In the genomic region with DNA sequence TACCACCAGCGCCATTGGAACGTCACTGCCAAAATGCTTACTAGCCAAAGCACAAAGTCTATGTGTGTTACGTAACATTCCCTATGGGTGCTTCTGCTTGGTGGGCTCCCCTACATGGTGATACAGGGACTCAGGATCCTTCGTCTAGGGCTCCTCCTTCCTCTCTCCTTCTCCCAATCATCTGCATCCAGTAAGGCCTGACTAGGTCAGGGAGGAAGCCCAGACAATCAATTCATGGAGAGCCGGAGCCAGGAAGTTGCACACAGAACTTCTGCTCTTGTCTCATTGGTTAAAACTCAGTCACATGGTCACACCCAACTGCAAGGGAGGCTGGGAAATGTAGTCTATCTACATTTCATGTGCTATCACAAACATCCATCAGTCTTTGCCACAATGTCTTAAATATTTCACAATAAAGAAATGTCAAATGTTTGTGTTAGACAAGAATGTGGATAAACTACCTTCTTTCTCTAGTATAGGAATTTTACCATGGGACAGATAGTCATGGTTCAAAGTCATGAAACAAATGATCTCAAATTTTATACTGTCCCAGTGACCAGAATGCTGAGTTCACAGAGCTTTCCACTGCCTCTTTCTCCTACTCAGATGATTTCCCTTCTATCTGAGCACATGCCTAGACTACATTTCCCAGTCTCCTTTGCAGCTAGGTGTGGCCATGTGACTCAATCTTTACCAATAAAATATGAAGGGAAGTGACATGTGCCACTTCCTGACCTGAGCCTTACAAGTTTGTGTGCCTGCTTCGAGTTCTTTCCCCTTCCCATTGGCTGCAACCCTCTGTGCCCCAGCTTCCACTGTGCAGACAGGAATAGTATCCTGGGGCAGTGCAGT, we compare ENCODE assay signal across 8 cellular contexts. TPM values are rescaled to one million over a fixed set of nuclear protein-coding genes. Genes with fewer than 3 reads are reported as not detected.
DNase-seq lines count a peak whose midpoint lies in the region; ATAC-seq, FAIRE-seq and TF ChIP-seq lines count a peak whose summit lies in the region.

No MANE protein-coding gene starts in this region.

- H3K27me3 ChIP-seq in osteoblast (ENCODE audit: insufficient read depth, low read length): no peaks in the 10 kb centered on the region

- H3K4me2 ChIP-seq in osteoblast (ENCODE audit: insufficient read depth, low read length): peak overlapping the region; percentile 8

- no peaks in the 10 kb centered on the region for H4K20me1 ChIP-seq in osteoblast (ENCODE audit: insufficient read depth, low read length)

- peaks cover 34% of the 10 kb centered on the region for H3K4me1 ChIP-seq in osteoblast (ENCODE audit: insufficient read depth, low read length)

- peak overlapping the region; percentile 43 for H3K27ac Mint-ChIP-seq in activated CD8-positive, alpha-beta T cell treated with anti-CD3 and anti-CD28 coated beads for 36 hours

- peak overlapping the region; percentile 51 for H3K4me3 Mint-ChIP-seq in activated CD8-positive, alpha-beta T cell treated with anti-CD3 and anti-CD28 coated beads for 36 hours

- no peaks in the 10 kb centered on the region for H3K36me3 Mint-ChIP-seq in activated CD8-positive, alpha-beta T cell treated with anti-CD3 and anti-CD28 coated beads for 36 hours (ENCODE audit: low read depth)

- no peaks in the 10 kb centered on the region for H3K79me2 ChIP-seq in osteoblast (ENCODE audit: insufficient read depth, low read length)

- ATAC-seq in activated CD8-positive, alpha-beta T cell treated with anti-CD3 and anti-CD28 coated beads for 36 hours: peak; percentile 71

- H3K4me3 ChIP-seq in osteoblast (ENCODE audit: insufficient read depth, low read length): no peak overlapping the region

- no peaks in the 10 kb centered on the region for H3K9me3 ChIP-seq in osteoblast (ENCODE audit: low read depth, low read length)

- H3K36me3 ChIP-seq in osteoblast (ENCODE audit: insufficient read depth, low read length): no peaks in the 10 kb centered on the region

- H2AFZ ChIP-seq in osteoblast (ENCODE audit: low read length): peak overlapping the region; percentile 55

- H3K9me3 Mint-ChIP-seq in activated CD8-positive, alpha-beta T cell treated with anti-CD3 and anti-CD28 coated beads for 36 hours: peaks cover 4% of the 10 kb centered on the region

- H3K27ac ChIP-seq in osteoblast (ENCODE audit: low read depth, low read length): peak overlapping the region; percentile 89

- H3K27me3 Mint-ChIP-seq in activated CD8-positive, alpha-beta T cell treated with anti-CD3 and anti-CD28 coated beads for 36 hours: no peaks in the 10 kb centered on the region

- peaks cover 25% of the 10 kb centered on the region for H3K4me1 Mint-ChIP-seq in activated CD8-positive, alpha-beta T cell treated with anti-CD3 and anti-CD28 coated beads for 36 hours (ENCODE audit: low read depth)

- CTCF ChIA-PET in activated CD8-positive, alpha-beta T cell treated with anti-CD3 and anti-CD28 coated beads for 36 hours (lab: Charles Lee): interaction anchor here (0.6 to 9.5 kb wide), 4 partner anchors 10 to 558 kb away, joined by 4 to 57 read pairs (median 7); no protein-coding TSS in a partner anchor

- intact Hi-C loops in activated CD8-positive, alpha-beta T cell treated with anti-CD3 and anti-CD28 coated beads for 36 hours (cut with micrococcal nuclease): no loop called here

- POLR2A ChIA-PET in activated CD8-positive, alpha-beta T cell treated with anti-CD3 and anti-CD28 coated beads for 36 hours (lab: Charles Lee): no interaction called here

- TF ChIP-seq CTCF in activated CD8-positive, alpha-beta T cell treated with anti-CD3 and anti-CD28 coated beads for 36 hours (IDR thresholded peaks at IDR 0.05): no peak
- TF ChIP-seq CTCF in osteoblast (IDR thresholded peaks at IDR 0.05; ENCODE audit: extremely low read depth, low read depth, low read length): no peak

- no peak for FAIRE-seq in frontal cortex (lab: Jason Lieb, UNC)

- DNase-seq in stimulated activated CD8-positive, alpha-beta memory T cell treated with anti-CD3 and anti-CD28 coated beads, Interleukin-4, amount 100 ng/mL, for 24 hours (ENCODE audit: low read depth): peak; percentile 2
- DNase-seq in stimulated activated CD8-positive, alpha-beta memory T cell treated with anti-CD3 and anti-CD28 coated beads, Interleukin-4, amount 100 ng/mL, for 48 hours: no peak
- DNase-seq in NCI-H2196 (lab: John Stamatoyannopoulos, UW; ENCODE audit: unreplicated experiment) (peak; percentile 62), frontal cortex (ENCODE audit: low spot score in 2 of 2) (peak; percentile 61 to 71), osteoblast (ENCODE audit: insufficient read length, low spot score, missing footprints) (peak; percentile 86), NCI-H128 (lab: John Stamatoyannopoulos, UW; ENCODE audit: unreplicated experiment) (no peak), NCI-H1694 treated with DMSO at 0.1 percent for 48 hours (lab: John Stamatoyannopoulos, UW) (no peak)
- peak; percentile 50 for DNase-seq in activated CD8-positive, alpha-beta T cell treated with anti-CD3 and anti-CD28 coated beads for 36 hours

RNA-seq across cellular contexts. Expression of gene KCNK15, which starts 9.3 kb away (rescaled TPM):
- under 1 TPM; 0.25 to 0.29 TPM for total RNA-seq in activated CD8-positive, alpha-beta T cell treated with anti-CD3 and anti-CD28 coated beads for 36 hours
- total RNA-seq in frontal cortex (not detected), osteoblast (81.3 and 121 TPM in 2 replicates)

RNA-seq across cellular contexts. Expression of gene CCN5, which starts 21.2 kb away (rescaled TPM):
- not detected for total RNA-seq in activated CD8-positive, alpha-beta T cell treated with anti-CD3 and anti-CD28 coated beads for 36 hours
- not detected for total RNA-seq in frontal cortex
- 520 and 687 TPM in 2 replicates for total RNA-seq in osteoblast

Comparison
In these comparisons a context has a peak if more than half of its experiments do, and no peak if none do; other contexts are left out.
1. DNase-seq: peak in stimulated activated CD8-positive, alpha-beta memory T cell treated with anti-CD3 and anti-CD28 coated beads, Interleukin-4, amount 100 ng/mL, for 24 hours (single experiment), NCI-H2196 (single experiment), activated CD8-positive, alpha-beta T cell treated with anti-CD3 and anti-CD28 coated beads for 36 hours (single experiment), frontal cortex (2 of 2) and osteoblast (single experiment); none in stimulated activated CD8-positive, alpha-beta memory T cell treated with anti-CD3 and anti-CD28 coated beads, Interleukin-4, amount 100 ng/mL, for 48 hours (single experiment), NCI-H128 (single experiment) and NCI-H1694 treated with DMSO at 0.1 percent for 48 hours (single experiment).
2. RNA of gene KCNK15, which starts 9.3 kb away (total RNA-seq): 81.3 to 121 TPM in osteoblast; 0.25 to 0.29 TPM in activated CD8-positive, alpha-beta T cell treated with anti-CD3 and anti-CD28 coated beads for 36 hours and not detected in frontal cortex (single experiment); every median in the first group is over 10 times any median in the second.
3. RNA of gene CCN5, which starts 21.2 kb away (total RNA-seq): 520 to 687 TPM in osteoblast; not detected in activated CD8-positive, alpha-beta T cell treated with anti-CD3 and anti-CD28 coated beads for 36 hours and not detected in frontal cortex (single experiment); every median in the first group is over 100 times any median in the second.